In genomic region chr6:158684745-158685355, GRCh38 we compare ENCODE assay signal across 22 cellular contexts. TPM values are rescaled to one million over a fixed set of nuclear protein-coding genes. Genes with fewer than 3 reads are reported as not detected.
A peak's percentile ranks its signal among the peaks of the same experiment; 100 is the strongest.
DNase-seq lines count a peak whose midpoint lies in the region; ATAC-seq and TF ChIP-seq lines count a peak whose summit lies in the region.
"Had no signal": no experiment of that assay in that cellular context is flagged by ENCODE, and none has a peak within 500 bp of the region (broad histone marks: within the 10 kb centered on the region; RNA-seq: fewer than 3 reads in every experiment).

No MANE protein-coding gene starts in this region.

- no peak overlapping the region for H3K4me3 Mint-ChIP-seq in T-helper 2 cell treated with Interferon-gamma antibody and Interleukin-4, amounts not matched to agents 5 μg/mL and 100 μg/mL, for 36 hours
- no peak overlapping the region for H3K4me3 Mint-ChIP-seq in activated T-helper 1 cell treated with anti-CD3 and anti-CD28 coated beads, Interleukin-12 subunit alpha, Interleukin-12 subunit beta, Interleukin-2, Interleukin-4 antibody, amounts not matched to agents 30 ng/mL and 10 ng/mL and 1 ng/mL, durations not matched to agents 14 hours and 24 hours and 36 hours
- H3K4me3 Mint-ChIP-seq: activated naive CD4-positive, alpha-beta T cell treated with anti-CD3 and anti-CD28 coated beads, Interleukin-2, amount 10 ng/mL, durations not matched to agents 7 days and 5 days; brain; dendritic cell treated with granulocyte-macrophage colony-stimulating factor and Interleukin-4, amounts not matched to agents 40 ng/mL and 50 ng/mL, for 4 days; H9 had no signal

- intact Hi-C loops in activated T-helper 1 cell treated with anti-CD3 and anti-CD28 coated beads, Interleukin-12 subunit alpha, Interleukin-12 subunit beta, Interleukin-2, Interleukin-4 antibody, amounts not matched to agents 30 ng/mL and 10 ng/mL and 1 ng/mL, durations not matched to agents 14 hours and 24 hours and 36 hours (cut with micrococcal nuclease) = loop anchor here (5.0 kb wide), 1 partner anchor 473 kb away; no protein-coding TSS in a partner anchor
- intact Hi-C loops in left colon (cut with DNase I, micrococcal nuclease) = no loop called here

- peaks cover 42% of the 10 kb centered on the region for H3K4me1 Mint-ChIP-seq in T-helper 2 cell treated with Interferon-gamma antibody and Interleukin-4, amounts not matched to agents 5 μg/mL and 100 μg/mL, for 36 hours (ENCODE audit: low read depth)
- H3K4me1 Mint-ChIP-seq in activated T-helper 1 cell treated with anti-CD3 and anti-CD28 coated beads, Interleukin-12 subunit alpha, Interleukin-12 subunit beta, Interleukin-2, Interleukin-4 antibody, amounts not matched to agents 30 ng/mL and 10 ng/mL and 1 ng/mL, durations not matched to agents 14 hours and 24 hours and 36 hours (ENCODE audit: low read depth) = peaks cover 60% of the 10 kb centered on the region
- H3K4me1 Mint-ChIP-seq: brain had no signal

- H3K9me3 Mint-ChIP-seq in T-helper 2 cell treated with Interferon-gamma antibody and Interleukin-4, amounts not matched to agents 5 μg/mL and 100 μg/mL, for 36 hours = no peaks in the 10 kb centered on the region
- peaks cover 3% of the 10 kb centered on the region for H3K9me3 Mint-ChIP-seq in activated T-helper 1 cell treated with anti-CD3 and anti-CD28 coated beads, Interleukin-12 subunit alpha, Interleukin-12 subunit beta, Interleukin-2, Interleukin-4 antibody, amounts not matched to agents 30 ng/mL and 10 ng/mL and 1 ng/mL, durations not matched to agents 14 hours and 24 hours and 36 hours
- H3K9me3 Mint-ChIP-seq: activated naive CD4-positive, alpha-beta T cell treated with anti-CD3 and anti-CD28 coated beads, Interleukin-2, amount 10 ng/mL, durations not matched to agents 7 days and 5 days; brain; dendritic cell treated with granulocyte-macrophage colony-stimulating factor and Interleukin-4, amounts not matched to agents 40 ng/mL and 50 ng/mL, for 4 days; H9 had no signal

- peaks cover 63% of the 10 kb centered on the region for H3K36me3 Mint-ChIP-seq in T-helper 2 cell treated with Interferon-gamma antibody and Interleukin-4, amounts not matched to agents 5 μg/mL and 100 μg/mL, for 36 hours (ENCODE audit: low read depth)
- peaks cover 66% of the 10 kb centered on the region for H3K36me3 Mint-ChIP-seq in activated T-helper 1 cell treated with anti-CD3 and anti-CD28 coated beads, Interleukin-12 subunit alpha, Interleukin-12 subunit beta, Interleukin-2, Interleukin-4 antibody, amounts not matched to agents 30 ng/mL and 10 ng/mL and 1 ng/mL, durations not matched to agents 14 hours and 24 hours and 36 hours (ENCODE audit: low read depth)

- no peak overlapping the region for H3K27ac ChIP-seq in RWPE1
- H3K27ac ChIP-seq: suprapubic skin had no signal

- POLR2A ChIA-PET in RWPE1 (lab: Yijun Ruan, JAX; ENCODE audit: low non-redundant PET) = interaction anchor here (0.7 kb wide), 1 partner anchor 1015 kb away, joined by 5 read pairs; no protein-coding TSS in a partner anchor

- DNase-seq in T-helper 2 cell treated with Interferon-gamma antibody and Interleukin-4, amounts not matched to agents 5 μg/mL and 100 μg/mL, for 36 hours (ENCODE audit: low spot score) = no peak
- DNase-seq in T-helper 2 cell (no peak), left colon (no peak), NCI-H2227 treated with DMSO at 0.1 percent for 48 hours (lab: John Stamatoyannopoulos, UW) (no peak), NCI-H2029 (lab: John Stamatoyannopoulos, UW) (no peak), RWPE1 (ENCODE audit: low spot score) (no peak)
- no peak for DNase-seq in activated T-helper 1 cell treated with anti-CD3 and anti-CD28 coated beads, Interleukin-12 subunit alpha, Interleukin-12 subunit beta, Interleukin-2, Interleukin-4 antibody, amounts not matched to agents 30 ng/mL and 10 ng/mL and 1 ng/mL, durations not matched to agents 14 hours and 24 hours and 36 hours (ENCODE audit: low spot score)
- DNase-seq in stimulated activated CD8-positive, alpha-beta memory T cell treated with anti-CD3 and anti-CD28 coated beads, Interleukin-4, amount 100 ng/mL, for 48 hours = peak; percentile 9
- DNase-seq: 8988T; activated naive CD4-positive, alpha-beta T cell treated with anti-CD3 and anti-CD28 coated beads, Interleukin-2, amount 10 ng/mL, durations not matched to agents 7 days and 5 days; BE2C; GDM1; H9; left ventricle myocardium superior; NCI-H524 treated with DMSO at 0.1 percent for 48 hours; SHP77; small intestine; stimulated activated CD4-positive, alpha-beta T cell treated with anti-CD3 and anti-CD28 coated beads, Interleukin-4, amount 100 ng/mL, for 24 hours had no signal

- CTCF ChIA-PET in RWPE1 (lab: Yijun Ruan, JAX) = no interaction called here

- peak overlapping the region; percentile 45 for H3K27ac Mint-ChIP-seq in T-helper 2 cell treated with Interferon-gamma antibody and Interleukin-4, amounts not matched to agents 5 μg/mL and 100 μg/mL, for 36 hours
- peak overlapping the region; percentile 62 for H3K27ac Mint-ChIP-seq in activated T-helper 1 cell treated with anti-CD3 and anti-CD28 coated beads, Interleukin-12 subunit alpha, Interleukin-12 subunit beta, Interleukin-2, Interleukin-4 antibody, amounts not matched to agents 30 ng/mL and 10 ng/mL and 1 ng/mL, durations not matched to agents 14 hours and 24 hours and 36 hours
- H3K27ac Mint-ChIP-seq: activated naive CD4-positive, alpha-beta T cell treated with anti-CD3 and anti-CD28 coated beads, Interleukin-2, amount 10 ng/mL, durations not matched to agents 7 days and 5 days; brain; dendritic cell treated with granulocyte-macrophage colony-stimulating factor and Interleukin-4, amounts not matched to agents 40 ng/mL and 50 ng/mL, for 4 days; H9 had no signal

- H3K27me3 Mint-ChIP-seq in T-helper 2 cell treated with Interferon-gamma antibody and Interleukin-4, amounts not matched to agents 5 μg/mL and 100 μg/mL, for 36 hours (ENCODE audit: low read depth) = no peaks in the 10 kb centered on the region
- no peaks in the 10 kb centered on the region for H3K27me3 Mint-ChIP-seq in activated T-helper 1 cell treated with anti-CD3 and anti-CD28 coated beads, Interleukin-12 subunit alpha, Interleukin-12 subunit beta, Interleukin-2, Interleukin-4 antibody, amounts not matched to agents 30 ng/mL and 10 ng/mL and 1 ng/mL, durations not matched to agents 14 hours and 24 hours and 36 hours (ENCODE audit: insufficient read depth)
- H3K27me3 Mint-ChIP-seq: activated naive CD4-positive, alpha-beta T cell treated with anti-CD3 and anti-CD28 coated beads, Interleukin-2, amount 10 ng/mL, durations not matched to agents 7 days and 5 days; dendritic cell treated with granulocyte-macrophage colony-stimulating factor and Interleukin-4, amounts not matched to agents 40 ng/mL and 50 ng/mL, for 4 days had no signal

- ATAC-seq in left colon = peak; percentile 34
- ATAC-seq: GM12878, left ventricle myocardium superior had no signal

- TF ChIP-seq CTCF in RWPE1 (conservative IDR thresholded peaks at IDR 0.05; ENCODE audit: low read depth) = no peak

RNA-seq across cellular contexts. Expression of gene SYTL3, which starts 35.0 kb away (rescaled TPM):
- 123 and 139 TPM in 2 replicates for total RNA-seq in activated T-helper 1 cell treated with anti-CD3 and anti-CD28 coated beads, Interleukin-12 subunit alpha, Interleukin-12 subunit beta, Interleukin-2, Interleukin-4 antibody, amounts not matched to agents 30 ng/mL and 10 ng/mL and 1 ng/mL, durations not matched to agents 14 hours and 24 hours and 36 hours
- 1 to 10 TPM; 2.6 to 2.7 TPM for total RNA-seq in left colon

RNA-seq across cellular contexts. Expression of gene DYNLT1, which starts 40.3 kb away (rescaled TPM):
- total RNA-seq in activated T-helper 1 cell treated with anti-CD3 and anti-CD28 coated beads, Interleukin-12 subunit alpha, Interleukin-12 subunit beta, Interleukin-2, Interleukin-4 antibody, amounts not matched to agents 30 ng/mL and 10 ng/mL and 1 ng/mL, durations not matched to agents 14 hours and 24 hours and 36 hours = 103 and 105 TPM in 2 replicates
- total RNA-seq in left colon = 100 to 1,000 TPM; 142 to 178 TPM

Comparison
In these comparisons a context has a peak if more than half of its experiments do, and no peak if none do; other contexts are left out.
1. RNA of gene SYTL3, which starts 35.0 kb away (total RNA-seq): 123 to 139 TPM in activated T-helper 1 cell treated with anti-CD3 and anti-CD28 coated beads, Interleukin-12 subunit alpha, Interleukin-12 subunit beta, Interleukin-2, Interleukin-4 antibody, amounts not matched to agents 30 ng/mL and 10 ng/mL and 1 ng/mL, durations not matched to agents 14 hours and 24 hours and 36 hours; 2.6 to 2.7 TPM in left colon; every median in the first group is over 10 times any median in the second.